Comparison of ENCODE assay signal across 8 cellular contexts in the genomic region with DNA sequence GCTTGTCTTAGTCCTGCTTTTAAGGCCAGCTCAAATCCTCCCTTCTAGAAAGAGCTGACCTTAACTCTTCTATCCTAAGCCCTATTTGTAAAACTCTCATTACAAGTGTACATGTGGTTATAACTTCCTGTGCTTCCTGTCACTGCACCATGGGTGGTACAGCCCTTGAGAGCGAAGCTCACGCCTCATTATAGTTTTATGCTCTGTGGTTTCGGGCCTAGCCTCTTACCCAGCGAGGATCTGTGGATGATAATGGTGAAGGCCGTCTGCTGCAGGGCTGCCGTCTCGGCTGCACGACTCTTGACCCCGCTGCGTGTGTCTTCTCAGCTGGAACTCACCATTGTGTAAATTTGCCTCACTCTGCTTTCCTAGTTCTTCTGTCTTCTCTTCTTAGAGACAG.
DNase-seq lines count a peak whose midpoint lies in the region; ATAC-seq lines count a peak whose summit lies in the region.

No MANE protein-coding gene starts in this region.

- peaks cover 37% of the 10 kb centered on the region for H3K36me3 Mint-ChIP-seq in activated CD4-positive, alpha-beta T cell treated with anti-CD3 and anti-CD28 coated beads for 36 hours (ENCODE audit: low read depth)
- peaks cover 17% of the 10 kb centered on the region for H3K36me3 Mint-ChIP-seq in T-helper 1 cell treated with Interleukin-12 subunit alpha and Interleukin-12 subunit beta and Interleukin-4 antibody, amounts not matched to agents 30 μg/mL and 1 μg/mL, for 36 hours (ENCODE audit: low read depth)

- peak overlapping the region; percentile 16 for H3K4me3 Mint-ChIP-seq in activated CD4-positive, alpha-beta T cell treated with anti-CD3 and anti-CD28 coated beads for 36 hours
- H3K4me3 Mint-ChIP-seq in T-helper 1 cell treated with Interleukin-12 subunit alpha and Interleukin-12 subunit beta and Interleukin-4 antibody, amounts not matched to agents 30 μg/mL and 1 μg/mL, for 36 hours = peak overlapping the region; percentile 47

- DNase-seq in activated CD4-positive, alpha-beta T cell treated with anti-CD3 and anti-CD28 coated beads for 36 hours = peak; percentile 41
- no peak for DNase-seq in activated CD4-positive, alpha-beta T cell treated with anti-CD3 and anti-CD28 coated beads for 1 hour
- peak; percentile 5 for DNase-seq in glomerular visceral epithelial cell (ENCODE audit: extremely low spot score)
- no peak for DNase-seq in putamen (ENCODE audit: low spot score)
- no peak for DNase-seq in medulla oblongata (ENCODE audit: extremely low spot score)

- intact Hi-C loops in activated CD4-positive, alpha-beta T cell treated with anti-CD3 and anti-CD28 coated beads for 36 hours (cut with DNase I, micrococcal nuclease) = loop anchor here (2.0 to 5.0 kb wide), 5 partner anchors 71 to 267 kb away; partner anchors contain the start of gene CUL1 (in 1 of the 2)

- CTCF ChIA-PET in activated CD4-positive, alpha-beta T cell treated with anti-CD3 and anti-CD28 coated beads for 36 hours (lab: Charles Lee) = interaction anchor here (0.9 to 2.8 kb wide), 8 partner anchors 14 to 649 kb away, joined by 3 to 9 read pairs (median 4); no protein-coding TSS in a partner anchor

- POLR2A ChIA-PET in activated CD4-positive, alpha-beta T cell treated with anti-CD3 and anti-CD28 coated beads for 36 hours (lab: Charles Lee) = interaction anchor here (0.8 kb wide), 1 partner anchor 62 kb away, joined by 3 read pairs; no protein-coding TSS in a partner anchor

- peak; percentile 80 for ATAC-seq in activated CD4-positive, alpha-beta T cell treated with anti-CD3 and anti-CD28 coated beads for 36 hours
- ATAC-seq in HG03139 (IDR thresholded peaks at IDR 0.05; ENCODE audit: unreplicated experiment) (peak; percentile 97), HG02970 (IDR thresholded peaks at IDR 0.05; ENCODE audit: low FRiP score, unreplicated experiment) (no peak)

- H3K27me3 Mint-ChIP-seq in activated CD4-positive, alpha-beta T cell treated with anti-CD3 and anti-CD28 coated beads for 36 hours = no peaks in the 10 kb centered on the region
- H3K27me3 Mint-ChIP-seq in T-helper 1 cell treated with Interleukin-12 subunit alpha and Interleukin-12 subunit beta and Interleukin-4 antibody, amounts not matched to agents 30 μg/mL and 1 μg/mL, for 36 hours (ENCODE audit: low read depth) = no peaks in the 10 kb centered on the region

- no peaks in the 10 kb centered on the region for H3K9me3 Mint-ChIP-seq in activated CD4-positive, alpha-beta T cell treated with anti-CD3 and anti-CD28 coated beads for 36 hours (ENCODE audit: low read depth)
- H3K9me3 Mint-ChIP-seq in T-helper 1 cell treated with Interleukin-12 subunit alpha and Interleukin-12 subunit beta and Interleukin-4 antibody, amounts not matched to agents 30 μg/mL and 1 μg/mL, for 36 hours = no peaks in the 10 kb centered on the region

- H3K4me1 Mint-ChIP-seq in activated CD4-positive, alpha-beta T cell treated with anti-CD3 and anti-CD28 coated beads for 36 hours = peaks cover 25% of the 10 kb centered on the region
- peaks cover 29% of the 10 kb centered on the region for H3K4me1 Mint-ChIP-seq in T-helper 1 cell treated with Interleukin-12 subunit alpha and Interleukin-12 subunit beta and Interleukin-4 antibody, amounts not matched to agents 30 μg/mL and 1 μg/mL, for 36 hours (ENCODE audit: low read depth)

- H3K27ac Mint-ChIP-seq in activated CD4-positive, alpha-beta T cell treated with anti-CD3 and anti-CD28 coated beads for 36 hours = peak overlapping the region; percentile 77
- H3K27ac Mint-ChIP-seq in T-helper 1 cell treated with Interleukin-12 subunit alpha and Interleukin-12 subunit beta and Interleukin-4 antibody, amounts not matched to agents 30 μg/mL and 1 μg/mL, for 36 hours = peak overlapping the region; percentile 72

Comparison
In these comparisons a context has a peak if more than half of its experiments do, and no peak if none do; other contexts are left out.
1. DNase-seq: peak in activated CD4-positive, alpha-beta T cell treated with anti-CD3 and anti-CD28 coated beads for 36 hours (single experiment) and glomerular visceral epithelial cell (single experiment); none in activated CD4-positive, alpha-beta T cell treated with anti-CD3 and anti-CD28 coated beads for 1 hour (single experiment), putamen (single experiment) and medulla oblongata (single experiment).